Comparison of ENCODE assay signal across 12 cellular contexts in the genomic region with DNA sequence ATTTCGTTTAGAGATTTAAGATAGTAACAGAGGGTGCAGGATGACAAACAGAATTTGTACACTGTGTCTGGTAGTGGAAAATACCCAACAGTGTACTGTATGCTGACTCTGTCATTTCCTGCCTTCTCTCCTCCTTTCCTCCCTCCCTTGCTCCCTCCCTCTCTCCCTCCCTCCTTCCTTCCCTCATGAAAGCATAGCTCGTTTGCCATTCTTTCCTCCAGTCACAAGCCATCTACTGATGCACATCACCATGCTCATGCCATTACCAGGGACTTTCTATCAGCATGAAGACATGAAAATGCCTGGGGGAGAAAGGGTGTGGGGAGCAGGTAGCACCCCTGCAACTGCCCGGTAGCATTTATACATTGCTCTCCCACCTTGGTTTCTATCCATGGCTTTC. TPM values are rescaled to one million over a fixed set of nuclear protein-coding genes. Genes with fewer than 3 reads are reported as not detected.
DNase-seq lines count a peak whose midpoint lies in the region; TF ChIP-seq lines count a peak whose summit lies in the region.
"Not testable (repeated sequence)": the region's sequence is repeated elsewhere in the genome, so short reads cannot be mapped to it uniquely, and the experiment has no call there.
"Had no signal": no experiment of that assay in that cellular context is flagged by ENCODE, and none has a peak within 500 bp of the region (broad histone marks: within the 10 kb centered on the region; RNA-seq: fewer than 3 reads in every experiment).

No MANE protein-coding gene starts in this region.

- 32 to 47% methylated on average over 2 to 3 of the region's 3 CpGs for WGBS in GM23248 (ENCODE audit: low coverage in 1 of 2, low lambda C conversion rate in 2 of 2, missing lambda C conversion rate in 2 of 2), 2 experiments
- 80 to 83% methylated on average over 1 to 2 of the region's 3 CpGs for WGBS in mesodermal cell (ENCODE audit: insufficient coverage in 2 of 2), 2 experiments

- in situ Hi-C loops in GM23248 (cut with MboI): not testable (repeated sequence)

- not testable (repeated sequence) for H4K20me1 ChIP-seq in GM23248 (ENCODE audit: insufficient read depth)

- not testable (repeated sequence) for H3K9ac ChIP-seq in GM23248

- not testable (repeated sequence) for H3K36me3 ChIP-seq in ACC112 (ENCODE audit: insufficient read depth, low read length); GM23248 (ENCODE audit: low read depth); SJSA1; mesodermal cell (ENCODE audit: control insufficient read depth, insufficient read depth, low read length)

- H3K27ac Mint-ChIP-seq in MCF 10A (ENCODE audit: low read depth, unreplicated experiment): peak overlapping the region; percentile 9

- H3K9me3 Mint-ChIP-seq in MCF 10A (ENCODE audit: unreplicated experiment): not testable (repeated sequence)

- TF ChIP-seq CTCF in MCF 10A (IDR thresholded peaks at IDR 0.05; ENCODE audit: unreplicated experiment); fibroblast of the aortic adventitia (IDR thresholded peaks at IDR 0.05; ENCODE audit: insufficient read depth, low read length): not testable (repeated sequence)

- intact Hi-C loops in MCF 10A (cut with micrococcal nuclease): not testable (repeated sequence)

- peak overlapping the region; percentile 82 for H3K27ac ChIP-seq in ACC112 (ENCODE audit: low read depth, low read length)
- H3K27ac ChIP-seq in GM23248: peak overlapping the region; percentile 70
- H3K27ac ChIP-seq in SJSA1: peak overlapping the region; percentile 37; the same call in 1 of the 2 replicates
- H3K27ac ChIP-seq in mesodermal cell (ENCODE audit: low read depth, low read length, severe bottlenecking): peak overlapping the region; percentile 77

- not testable (repeated sequence) for H2AFZ ChIP-seq in ACC112 (ENCODE audit: low read length, unreplicated experiment)
- peak overlapping the region; percentile 32 for H2AFZ ChIP-seq in GM23248

- H3K36me3 Mint-ChIP-seq in MCF 10A (ENCODE audit: insufficient read depth, unreplicated experiment): not testable (repeated sequence)

- not testable (repeated sequence) for H3K4me3 Mint-ChIP-seq in MCF 10A (ENCODE audit: unreplicated experiment)

- H3K9me2 ChIP-seq in GM23248 (ENCODE audit: insufficient read depth): not testable (repeated sequence)

- peaks cover 21% of the 10 kb centered on the region for H3K4me1 Mint-ChIP-seq in MCF 10A (ENCODE audit: insufficient read depth, unreplicated experiment)

- H3K4me1 ChIP-seq in ACC112 (ENCODE audit: control insufficient read depth, insufficient read depth, low read length, unreplicated experiment) (peaks cover 16% of the 10 kb centered on the region), GM23248 (ENCODE audit: insufficient read depth) (peaks cover 50% of the 10 kb centered on the region), SJSA1 (replicated peaks) (peaks cover 15% of the 10 kb centered on the region)
- not testable (repeated sequence) for H3K4me1 ChIP-seq in mesodermal cell (ENCODE audit: control insufficient read depth, insufficient read depth, low read length, poor library complexity, severe bottlenecking)

- not testable (repeated sequence) for H3K27me3 Mint-ChIP-seq in MCF 10A (ENCODE audit: insufficient read depth, unreplicated experiment)

- CTCF ChIA-PET in MCF 10A (lab: Yijun Ruan, JAX): not testable (repeated sequence)

- POLR2A ChIA-PET in MCF 10A (lab: Yijun Ruan, JAX): not testable (repeated sequence)

- H3F3A ChIP-seq in GM23248 (ENCODE audit: insufficient read depth): peaks cover 49% of the 10 kb centered on the region

- not testable (repeated sequence) for H3K4me3 ChIP-seq in ACC112 (ENCODE audit: low read depth, low read length); GM23248; SJSA1; fibroblast of the aortic adventitia (ENCODE audit: low read depth, low read length); mesodermal cell (ENCODE audit: extremely low read depth, insufficient read depth, low read length, poor library complexity, severe bottlenecking)

- H3K4me2 ChIP-seq in GM23248 (ENCODE audit: unreplicated experiment): peak overlapping the region; percentile 49

- H3K79me2 ChIP-seq in ACC112 (ENCODE audit: control insufficient read depth, insufficient read depth, low read length, unreplicated experiment); GM23248 (ENCODE audit: insufficient read depth): not testable (repeated sequence)

- DNase-seq in GM23248 (peak; percentile 23), HT1080 (ENCODE audit: low read depth) (peak; percentile 63), NCI-H226 (peak; percentile 69), fibroblast of the aortic adventitia (ENCODE audit: low read depth) (peak; percentile 22)
- DNase-seq in SJSA1 (ENCODE audit: low read depth in 1 of 2, low spot score in 2 of 2); MCF 10A (ENCODE audit: unreplicated experiment): not testable (repeated sequence)

- not testable (repeated sequence) for BruUV-seq in MCF 10A (replicated peaks; lab: Mats Ljungman, UMichigan)

- H3K9me3 ChIP-seq in GM23248 (ENCODE audit: low read depth); SJSA1 (replicated peaks): not testable (repeated sequence)
- H3K9me3 ChIP-seq in mesodermal cell (ENCODE audit: control insufficient read depth, low read length): peaks cover 18% of the 10 kb centered on the region

- H3K27me3 ChIP-seq in ACC112 (ENCODE audit: insufficient read depth, low read length); GM23248 (replicated peaks; ENCODE audit: insufficient read depth); SJSA1 (replicated peaks): not testable (repeated sequence)

RNA-seq across cellular contexts. Expression of a gene that starts 37.0 kb away (rescaled TPM):
- total RNA-seq in GM23248 (2014; rRNA removed; shearing (Covaris generic)): 0.76 and 0.89 TPM in 2 replicates
- polyA plus RNA-seq in GM23248 (2016; fragmentation: Nextera tagmentation; extraction: Ambion mirVana): 4.3 and 5.7 TPM in 2 replicates
- total RNA-seq in HT1080 (2014; rRNA removed; shearing (Covaris generic)): not detected in 2 replicates
- polyA plus RNA-seq in HT1080 (2015; cell fraction: cytosol; rRNA removed): not detected in 2 replicates
- 0.08 TPM in 1 of 2 replicates, not detected in the other for polyA plus RNA-seq in HT1080 (2015; cell fraction: nucleus; rRNA removed)
- not detected in 2 replicates for total RNA-seq in SJSA1 (2014; rRNA removed; shearing (Covaris generic))
- total RNA-seq in MCF 10A (2022): not detected in 2 replicates
- 0.27 TPM in 1 of 2 replicates, not detected in the other for total RNA-seq in fibroblast of the aortic adventitia (ENCODE audit: low replicate concordance)
- polyA plus RNA-seq in mesodermal cell (2013, experiment 1 of 2): not detected
- polyA plus RNA-seq in mesodermal cell (2013, experiment 2 of 2): not detected
- total RNA-seq: CD8-positive, alpha-beta memory T cell; H7 had no signal
- polyA plus RNA-seq: CD14-positive monocyte; CD8-positive, alpha-beta memory T cell; IgD-negative memory B cell had no signal
